ENCODE assay signal across 17 cellular contexts in genomic region chr13:33096886-33097610, GRCh38.
"Had no signal": no experiment of that assay in that cellular context is flagged by ENCODE, and none has a peak within 500 bp of the region (broad histone marks: within the 10 kb centered on the region; RNA-seq: fewer than 3 reads in every experiment).

No MANE protein-coding gene starts in this region.

- H3K27me3 ChIP-seq: esophagus squamous epithelium, foreskin keratinocyte, ovary, right lobe of liver had no signal

- DNase-seq: activated CD4-positive, alpha-beta T cell treated with anti-CD3 and anti-CD28 coated beads, Interleukin-2, amount 10 ng/mL, durations not matched to agents 7 days and 5 days; activated naive CD8-positive, alpha-beta T cell treated with anti-CD3 and anti-CD28 coated beads for 36 hours; amygdala; central memory CD4-positive, alpha-beta T cell; cortex of kidney; effector CD8-positive, alpha-beta T cell; esophagus squamous epithelium; foreskin keratinocyte; left ventricle myocardium inferior; naive thymus-derived CD4-positive, alpha-beta T cell; ovary; right lobe of liver; stimulated activated CD4-positive, alpha-beta T cell treated with anti-CD3 and anti-CD28 coated beads, Interleukin-4, amount 100 ng/mL, for 4 hours; stimulated activated CD8-positive, alpha-beta memory T cell treated with anti-CD3 and anti-CD28 coated beads, Interleukin-4, amount 100 ng/mL, for 48 hours; stimulated activated naive CD8-positive, alpha-beta T cell treated with anti-CD3 and anti-CD28 coated beads, Interleukin-15, Interleukin-2, amounts not matched to agents 100 U/mL and 50 U/mL, for 24 hours; trophoblast cell had no signal

- H3K9me3 ChIP-seq: ovary had no signal

- H3K36me3 ChIP-seq: esophagus squamous epithelium, ovary, right lobe of liver had no signal

- H3K27ac ChIP-seq: esophagus squamous epithelium, foreskin keratinocyte, left ventricle myocardium inferior, ovary, right lobe of liver had no signal

- H3K4me2 ChIP-seq: smooth muscle cell had no signal

- ATAC-seq: foreskin keratinocyte; naive thymus-derived CD4-positive, alpha-beta T cell; right lobe of liver; stimulated activated naive CD8-positive, alpha-beta T cell treated with anti-CD3 and anti-CD28 coated beads, Interleukin-15, Interleukin-2, amounts not matched to agents 100 U/mL and 50 U/mL, for 24 hours had no signal

- H3K4me3 ChIP-seq: esophagus squamous epithelium, left ventricle myocardium inferior, ovary, right lobe of liver, smooth muscle cell had no signal

- H3K4me1 ChIP-seq: esophagus squamous epithelium, foreskin keratinocyte, right lobe of liver had no signal
